ENCODE assay signal across 16 cellular contexts in genomic region chr1:907611-908451, GRCh38. TPM values are rescaled to one million over a fixed set of nuclear protein-coding genes. Genes with fewer than 3 reads are reported as not detected.
A peak's percentile ranks its signal among the peaks of the same experiment; 100 is the strongest.
DNase-seq lines count a peak whose midpoint lies in the region; ATAC-seq and TF ChIP-seq lines count a peak whose summit lies in the region.
"Had no signal": no experiment of that assay in that cellular context is flagged by ENCODE, and none has a peak within 500 bp of the region (broad histone marks: within the 10 kb centered on the region; RNA-seq: fewer than 3 reads in every experiment).

No MANE protein-coding gene starts in this region.

- 81 to 82% methylated on average over 17 of the region's 17 CpGs for WGBS in testis, 2 donors

- H3K27me3 Mint-ChIP-seq in activated naive CD8-positive, alpha-beta T cell treated with anti-CD3 and anti-CD28 coated beads, Interleukin-2, amount 10 ng/mL, durations not matched to agents 7 days and 5 days, result peaks cover 58% of the 10 kb centered on the region
- H3K27me3 Mint-ChIP-seq in activated naive CD8-positive, alpha-beta T cell treated with anti-CD3 and anti-CD28 coated beads, Interleukin-2, amount 50 U/mL, for 24 hours, result peaks cover 53% of the 10 kb centered on the region

- CTCF ChIA-PET in RWPE1 (lab: Yijun Ruan, JAX), result no interaction called here

- H3K4me3 Mint-ChIP-seq in activated naive CD8-positive, alpha-beta T cell treated with anti-CD3 and anti-CD28 coated beads, Interleukin-2, amount 10 ng/mL, durations not matched to agents 7 days and 5 days, result no peak overlapping the region
- no peak overlapping the region for H3K4me3 Mint-ChIP-seq in activated naive CD8-positive, alpha-beta T cell treated with anti-CD3 and anti-CD28 coated beads, Interleukin-2, amount 50 U/mL, for 24 hours

- no peaks in the 10 kb centered on the region for H3K27me3 ChIP-seq in right atrium auricular region
- H3K27me3 ChIP-seq in testis, result no peaks in the 10 kb centered on the region
- H3K27me3 ChIP-seq: hepatocyte, uterus had no signal

- intact Hi-C loops in testis (cut with DNase I; ENCODE audit: low total_unique reads), result loop anchor here (10.0 kb wide), 1 partner anchor 67 kb away; no protein-coding TSS in a partner anchor

- no peak for ATAC-seq in activated naive CD8-positive, alpha-beta T cell treated with anti-CD3 and anti-CD28 coated beads, Interleukin-2, amount 10 ng/mL, durations not matched to agents 7 days and 5 days (ENCODE audit: low read depth)
- no peak for ATAC-seq in activated naive CD8-positive, alpha-beta T cell treated with anti-CD3 and anti-CD28 coated beads, Interleukin-2, amount 50 U/mL, for 24 hours
- no peak for ATAC-seq in GM21786 (IDR thresholded peaks at IDR 0.05; ENCODE audit: unreplicated experiment)
- ATAC-seq: lower lobe of right lung had no signal

- H3K9me3 ChIP-seq in right atrium auricular region (no peaks in the 10 kb centered on the region), testis (no peaks in the 10 kb centered on the region)
- H3K9me3 ChIP-seq: lower lobe of right lung, uterus had no signal

- H3K4me1 Mint-ChIP-seq in activated naive CD8-positive, alpha-beta T cell treated with anti-CD3 and anti-CD28 coated beads, Interleukin-2, amount 10 ng/mL, durations not matched to agents 7 days and 5 days, result peaks cover 11% of the 10 kb centered on the region
- peaks cover 9% of the 10 kb centered on the region for H3K4me1 Mint-ChIP-seq in activated naive CD8-positive, alpha-beta T cell treated with anti-CD3 and anti-CD28 coated beads, Interleukin-2, amount 50 U/mL, for 24 hours

- TF ChIP-seq CTCF in RWPE1 (conservative IDR thresholded peaks at IDR 0.05; ENCODE audit: low read depth), result no peak
- TF ChIP-seq CTCF in right atrium auricular region (IDR thresholded peaks at IDR 0.05), result no peak
- no peak for TF ChIP-seq CTCF in testis (IDR thresholded peaks at IDR 0.05)

- H3K36me3 Mint-ChIP-seq in activated naive CD8-positive, alpha-beta T cell treated with anti-CD3 and anti-CD28 coated beads, Interleukin-2, amount 10 ng/mL, durations not matched to agents 7 days and 5 days, result no peaks in the 10 kb centered on the region
- no peaks in the 10 kb centered on the region for H3K36me3 Mint-ChIP-seq in activated naive CD8-positive, alpha-beta T cell treated with anti-CD3 and anti-CD28 coated beads, Interleukin-2, amount 50 U/mL, for 24 hours (ENCODE audit: low read depth)

- H3K4me3 ChIP-seq in right atrium auricular region (no peak overlapping the region), testis (no peak overlapping the region)
- H3K4me3 ChIP-seq: hepatocyte, lower lobe of right lung, uterus had no signal

- peaks cover 1% of the 10 kb centered on the region for H3K9me3 Mint-ChIP-seq in activated naive CD8-positive, alpha-beta T cell treated with anti-CD3 and anti-CD28 coated beads, Interleukin-2, amount 10 ng/mL, durations not matched to agents 7 days and 5 days
- H3K9me3 Mint-ChIP-seq in activated naive CD8-positive, alpha-beta T cell treated with anti-CD3 and anti-CD28 coated beads, Interleukin-2, amount 50 U/mL, for 24 hours, result no peaks in the 10 kb centered on the region

- H3K27ac ChIP-seq in RWPE1 (peak overlapping the region; percentile 67), right atrium auricular region (no peak overlapping the region), testis (no peak overlapping the region)
- H3K27ac ChIP-seq: epithelial cell of prostate, hepatocyte, lower lobe of right lung, uterus had no signal

- POLR2A ChIA-PET in activated naive CD8-positive, alpha-beta T cell treated with anti-CD3 and anti-CD28 coated beads, Interleukin-2, amount 10 ng/mL, durations not matched to agents 7 days and 5 days (lab: Charles Lee), result no interaction called here
- POLR2A ChIA-PET in RWPE1 (lab: Yijun Ruan, JAX; ENCODE audit: low non-redundant PET), result interaction anchor here (0.6 kb wide), 1 partner anchor 36 kb away, joined by 3 read pairs; no protein-coding TSS in a partner anchor

- H3K27ac Mint-ChIP-seq in activated naive CD8-positive, alpha-beta T cell treated with anti-CD3 and anti-CD28 coated beads, Interleukin-2, amount 10 ng/mL, durations not matched to agents 7 days and 5 days, result peak overlapping the region; percentile 42
- no peak overlapping the region for H3K27ac Mint-ChIP-seq in activated naive CD8-positive, alpha-beta T cell treated with anti-CD3 and anti-CD28 coated beads, Interleukin-2, amount 50 U/mL, for 24 hours

- no peak for TF ChIP-seq POLR2A in testis (IDR thresholded peaks at IDR 0.05)

- H3K4me1 ChIP-seq in right atrium auricular region (peaks cover 0 to 32% of the 10 kb centered on the region in 2 donors), testis (peaks cover 15% of the 10 kb centered on the region)

- H3K36me3 ChIP-seq in right atrium auricular region, result no peaks in the 10 kb centered on the region
- no peaks in the 10 kb centered on the region for H3K36me3 ChIP-seq in testis (ENCODE audit: low read depth, missing control alignments)
- H3K36me3 ChIP-seq: lower lobe of right lung, uterus had no signal

- no peak for DNase-seq in activated naive CD8-positive, alpha-beta T cell treated with anti-CD3 and anti-CD28 coated beads, Interleukin-2, amount 10 ng/mL, durations not matched to agents 7 days and 5 days
- no peak for DNase-seq in activated naive CD8-positive, alpha-beta T cell treated with anti-CD3 and anti-CD28 coated beads, Interleukin-2, amount 50 U/mL, for 24 hours
- DNase-seq in RWPE1 (ENCODE audit: low spot score) (no peak), right atrium auricular region (ENCODE audit: low spot score) (peak; percentile 57), testis (peak; percentile 13), T-helper 9 cell (no peak), ureter (ENCODE audit: low spot score) (no peak)
- DNase-seq: activated CD4-positive, CD25-positive, alpha-beta regulatory T cell treated with anti-CD3 and anti-CD28 coated beads, Interleukin-2, amount 50 U/mL, for 72 hours; lower lobe of right lung; NCI-H2107; nucleus accumbens; uterus had no signal

RNA-seq across cellular contexts. Expression of gene SAMD11, which starts 15.9 kb away (rescaled TPM):
- total RNA-seq in activated naive CD8-positive, alpha-beta T cell treated with anti-CD3 and anti-CD28 coated beads, Interleukin-2, amount 10 ng/mL, durations not matched to agents 7 days and 5 days, result under 1 TPM in 1 of 2 experiments, not detected in 1; 0.22 TPM
- total RNA-seq in right atrium auricular region, result 1 to 10 TPM; 2.7 to 6.4 TPM
- total RNA-seq in testis, result 10 to 100 TPM; 36.9 to 47.2 TPM
- polyA plus RNA-seq in testis (ENCODE audit: insufficient read depth, low read depth, low replicate concordance), result 7.9 TPM
- 13.9 TPM for total RNA-seq in ureter
- total RNA-seq: MCF 10A had no signal

RNA-seq across cellular contexts. Expression of gene NOC2L, which starts 51.2 kb away (rescaled TPM):
- total RNA-seq in activated naive CD8-positive, alpha-beta T cell treated with anti-CD3 and anti-CD28 coated beads, Interleukin-2, amount 10 ng/mL, durations not matched to agents 7 days and 5 days, result 10 to 100 TPM; 63.0 to 63.4 TPM
- 10 to 100 TPM; 29.5 to 38.8 TPM for total RNA-seq in right atrium auricular region
- 10 to 100 TPM; 82.5 to 94.0 TPM for total RNA-seq in testis
- polyA plus RNA-seq in testis (ENCODE audit: insufficient read depth, low read depth, low replicate concordance), result 78.3 TPM
- 71.9 TPM for total RNA-seq in ureter

RNA-seq across cellular contexts. Expression of gene KLHL17, which starts 52.6 kb away (rescaled TPM):
- 10 to 100 TPM; 35.3 to 35.4 TPM for total RNA-seq in activated naive CD8-positive, alpha-beta T cell treated with anti-CD3 and anti-CD28 coated beads, Interleukin-2, amount 10 ng/mL, durations not matched to agents 7 days and 5 days
- total RNA-seq in right atrium auricular region, result 1 to 10 TPM; 2.4 to 2.9 TPM
- 10 to 100 TPM; 34.9 to 36.4 TPM for total RNA-seq in testis
- 16.0 TPM for polyA plus RNA-seq in testis (ENCODE audit: insufficient read depth, low read depth, low replicate concordance)
- 8.6 TPM for total RNA-seq in ureter

RNA-seq across cellular contexts. Expression of gene PLEKHN1, which starts 58.5 kb away (rescaled TPM):
- 1 to 10 TPM; 3.0 to 4.8 TPM for total RNA-seq in activated naive CD8-positive, alpha-beta T cell treated with anti-CD3 and anti-CD28 coated beads, Interleukin-2, amount 10 ng/mL, durations not matched to agents 7 days and 5 days
- total RNA-seq in right atrium auricular region, result under 1 TPM in 1 of 2 donors, not detected in 1; 0.59 TPM
- total RNA-seq in testis, result under 1 TPM; 0.47 to 0.56 TPM
- 0.21 TPM for polyA plus RNA-seq in testis (ENCODE audit: insufficient read depth, low read depth, low replicate concordance)
- 28.5 TPM for total RNA-seq in ureter

Comparison
In these comparisons a context has a peak if more than half of its experiments do, and no peak if none do; other contexts are left out.
1. DNase-seq: peak in right atrium auricular region (single experiment) and testis (single experiment); none in activated naive CD8-positive, alpha-beta T cell treated with anti-CD3 and anti-CD28 coated beads, Interleukin-2, amount 10 ng/mL, durations not matched to agents 7 days and 5 days (single experiment), activated naive CD8-positive, alpha-beta T cell treated with anti-CD3 and anti-CD28 coated beads, Interleukin-2, amount 50 U/mL, for 24 hours (single experiment), RWPE1 (single experiment), T-helper 9 cell (single experiment) and ureter (single experiment).